In the genomic region with DNA sequence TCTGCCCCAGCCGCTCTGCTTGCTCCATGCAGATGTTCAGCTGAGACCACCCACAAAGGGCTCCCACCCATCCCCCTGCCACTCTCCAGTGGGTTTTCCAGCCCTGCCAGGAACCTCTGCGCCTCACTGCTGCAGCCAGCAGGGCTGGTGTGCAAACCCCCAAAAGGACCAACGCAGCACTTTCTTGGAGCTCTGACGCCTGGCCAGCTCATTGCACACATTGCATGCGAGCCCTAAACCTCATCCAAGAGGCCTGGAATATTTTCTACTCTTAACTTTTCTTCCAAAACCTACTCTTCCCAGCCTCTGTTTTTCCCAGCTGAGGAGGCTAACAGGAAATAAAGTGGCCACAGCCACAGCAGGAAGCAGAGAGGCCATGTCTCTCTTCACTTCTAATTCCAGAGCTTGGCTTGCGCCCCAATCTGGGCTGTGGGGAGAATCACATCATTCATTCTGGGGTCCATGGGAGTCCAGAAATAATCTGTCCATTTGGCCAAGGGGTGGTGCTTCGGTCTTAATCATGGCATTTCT, we compare ENCODE assay signal across 17 cellular contexts. TPM values are rescaled to one million over a fixed set of nuclear protein-coding genes. Genes with fewer than 3 reads are reported as not detected.
A peak's percentile ranks its signal among the peaks of the same experiment; 100 is the strongest.
DNase-seq lines count a peak whose midpoint lies in the region; ATAC-seq and TF ChIP-seq lines count a peak whose summit lies in the region.
"Had no signal": no experiment of that assay in that cellular context is flagged by ENCODE, and none has a peak within 500 bp of the region (broad histone marks: within the 10 kb centered on the region; RNA-seq: fewer than 3 reads in every experiment).

No MANE protein-coding gene starts in this region.

- H3K9me3 ChIP-seq in mesenchymal stem cell (ENCODE audit: control insufficient read depth, low read length) = no peaks in the 10 kb centered on the region

- peaks cover 8% of the 10 kb centered on the region for H3K9me3 Mint-ChIP-seq in chondrocyte (ENCODE audit: low read depth)
- peaks cover 2% of the 10 kb centered on the region for H3K9me3 Mint-ChIP-seq in activated T-cell treated with anti-CD3 and anti-CD28 coated beads, Interleukin-2, amount 50 U/mL, for 4 hours
- H3K9me3 Mint-ChIP-seq in mesothelial cell of epicardium = peaks cover 8% of the 10 kb centered on the region
- H3K9me3 Mint-ChIP-seq: effector memory CD8-positive, alpha-beta T cell had no signal

- no peak overlapping the region for H3K4ac ChIP-seq in mesenchymal stem cell (ENCODE audit: low read depth in 1 of 2, low read length in 2 of 2)

- no peaks in the 10 kb centered on the region for H3K27me3 ChIP-seq in mesenchymal stem cell (ENCODE audit: control insufficient read depth in 1 of 2, insufficient read depth in 1 of 2, low read length in 2 of 2)

- no peaks in the 10 kb centered on the region for H3K79me1 ChIP-seq in mesenchymal stem cell (replicated peaks; ENCODE audit: low read length, poor library complexity, severe bottlenecking)

- no peak overlapping the region for H2AFZ ChIP-seq in mesenchymal stem cell (ENCODE audit: low read depth, low read length)

- peak; percentile 11 for DNase-seq in HCEC 1CT
- no peak for DNase-seq in chondrocyte (ENCODE audit: low spot score)
- peak; percentile 75 for DNase-seq in mesenchymal stem cell
- no peak for DNase-seq in activated T-cell treated with anti-CD3 and anti-CD28 coated beads, Interleukin-2, amount 50 U/mL, for 4 hours
- DNase-seq in mesothelial cell of epicardium (ENCODE audit: low spot score in 2 of 2, unreplicated experiment in 2 of 2) = no peak
- DNase-seq in cerebellar nuclear complex (lab: John Stamatoyannopoulos, UW) = no peak
- DNase-seq: effector memory CD8-positive, alpha-beta T cell; hypothalamus; NCI-H1092 treated with DMSO at 0.1 percent for 48 hours; NCI-H510A treated with DMSO at 0.1 percent for 48 hours had no signal

- H3K4me3 ChIP-seq in mesenchymal stem cell (ENCODE audit: insufficient read depth in 1 of 2, low read depth in 1 of 2, low read length in 2 of 2) = peak overlapping the region in 1 of 2 experiments; percentile 58
- no peak overlapping the region for H3K4me3 ChIP-seq in urinary bladder (ENCODE audit: low read depth, low read length)

- H3K4me3 Mint-ChIP-seq in chondrocyte (ENCODE audit: unreplicated experiment) (no peak overlapping the region), mesothelial cell of epicardium (no peak overlapping the region)
- H3K4me3 Mint-ChIP-seq in activated T-cell treated with anti-CD3 and anti-CD28 coated beads, Interleukin-2, amount 50 U/mL, for 4 hours = no peak overlapping the region
- H3K4me3 Mint-ChIP-seq: effector memory CD8-positive, alpha-beta T cell had no signal

- 80% methylated on average over 7 of the region's 7 CpGs for WGBS in mesenchymal stem cell
- WGBS in urinary bladder = 73% methylated on average over 7 of the region's 7 CpGs

- H3K36me3 Mint-ChIP-seq in chondrocyte (ENCODE audit: low read depth) (no peaks in the 10 kb centered on the region), mesothelial cell of epicardium (no peaks in the 10 kb centered on the region)
- no peaks in the 10 kb centered on the region for H3K36me3 Mint-ChIP-seq in activated T-cell treated with anti-CD3 and anti-CD28 coated beads, Interleukin-2, amount 50 U/mL, for 4 hours (ENCODE audit: insufficient read depth)

- H2BK15ac ChIP-seq in mesenchymal stem cell (ENCODE audit: low read depth, poor library complexity, severe bottlenecking) = no peak overlapping the region

- no peak for ATAC-seq in activated T-cell treated with anti-CD3 and anti-CD28 coated beads, Interleukin-2, amount 50 U/mL, for 4 hours
- ATAC-seq: effector memory CD8-positive, alpha-beta T cell; HCT116 had no signal

- TF ChIP-seq CTCF in chondrocyte (IDR thresholded peaks at IDR 0.05) = no peak
- no peak for TF ChIP-seq CTCF in mesothelial cell of epicardium (IDR thresholded peaks at IDR 0.05; ENCODE audit: unreplicated experiment)

- H2BK120ac ChIP-seq in mesenchymal stem cell (ENCODE audit: low read depth, low read length) = no peak overlapping the region

- H3K36me3 ChIP-seq in mesenchymal stem cell (ENCODE audit: control insufficient read depth in 1 of 2, insufficient read depth in 2 of 2, low read depth in 1 of 2, low read length in 2 of 2) (no peaks in the 10 kb centered on the region), urinary bladder (ENCODE audit: insufficient read depth) (no peaks in the 10 kb centered on the region)

- no peak overlapping the region for H3K23ac ChIP-seq in mesenchymal stem cell (ENCODE audit: low read length in 2 of 2)

- no peak overlapping the region for H3K14ac ChIP-seq in mesenchymal stem cell (ENCODE audit: low read length in 2 of 2)

- H3K27ac ChIP-seq in mesenchymal stem cell (ENCODE audit: low read length, poor library complexity, severe bottlenecking) (no peak overlapping the region), urinary bladder (ENCODE audit: low read depth) (peak overlapping the region; percentile 67)

- H4K8ac ChIP-seq in mesenchymal stem cell (ENCODE audit: low read length) = no peak overlapping the region

- no peak overlapping the region for H2AK5ac ChIP-seq in mesenchymal stem cell (ENCODE audit: low read length, severe bottlenecking)

- no peak overlapping the region for H3K4me2 ChIP-seq in mesenchymal stem cell (ENCODE audit: low read length, poor library complexity, severe bottlenecking)

- peak overlapping the region; percentile 20 for H3K27ac Mint-ChIP-seq in chondrocyte (ENCODE audit: unreplicated experiment)
- no peak overlapping the region for H3K27ac Mint-ChIP-seq in mesothelial cell of epicardium
- H3K27ac Mint-ChIP-seq: effector memory CD8-positive, alpha-beta T cell had no signal

- H3K9ac ChIP-seq in mesenchymal stem cell (ENCODE audit: low read length) = peak overlapping the region; percentile 84

- H4K91ac ChIP-seq in mesenchymal stem cell (ENCODE audit: low read length) = no peak overlapping the region

- no peak overlapping the region for H2BK5ac ChIP-seq in mesenchymal stem cell (ENCODE audit: low read depth, low read length, poor library complexity, severe bottlenecking)

- no peak overlapping the region for H2BK12ac ChIP-seq in mesenchymal stem cell (ENCODE audit: low read length in 2 of 2)

- H3K18ac ChIP-seq in mesenchymal stem cell (ENCODE audit: low read depth in 1 of 2, low read length in 2 of 2) = no peak overlapping the region

- H3K4me1 Mint-ChIP-seq in chondrocyte (ENCODE audit: low read depth) = peaks cover 23% of the 10 kb centered on the region
- H3K4me1 Mint-ChIP-seq in activated T-cell treated with anti-CD3 and anti-CD28 coated beads, Interleukin-2, amount 50 U/mL, for 4 hours (ENCODE audit: low read depth) = peaks cover 9% of the 10 kb centered on the region
- H3K4me1 Mint-ChIP-seq in mesothelial cell of epicardium = no peaks in the 10 kb centered on the region

- H3K27me3 Mint-ChIP-seq in chondrocyte (ENCODE audit: low read depth) (peaks cover 5% of the 10 kb centered on the region), mesothelial cell of epicardium (ENCODE audit: low read depth) (peaks cover 39% of the 10 kb centered on the region)
- peaks cover 5% of the 10 kb centered on the region for H3K27me3 Mint-ChIP-seq in activated T-cell treated with anti-CD3 and anti-CD28 coated beads, Interleukin-2, amount 50 U/mL, for 4 hours (ENCODE audit: low read depth)

- H3K4me1 ChIP-seq in mesenchymal stem cell (ENCODE audit: control insufficient read depth, insufficient read depth, low read depth, low read length) (peaks cover 11% of the 10 kb centered on the region), urinary bladder (ENCODE audit: insufficient read depth) (peaks cover 4% of the 10 kb centered on the region)

RNA-seq across cellular contexts. Expression of gene FAM170B, which starts 4.6 kb away (rescaled TPM):
- total RNA-seq in chondrocyte (not detected in 3 replicates), urinary bladder (not detected), mesothelial cell of epicardium (not detected in 3 replicates)
- not detected for polyA plus RNA-seq in mesenchymal stem cell (2013, experiment 1 of 2)
- not detected for polyA plus RNA-seq in mesenchymal stem cell (2013, experiment 2 of 2)
- not detected for polyA plus RNA-seq in urinary bladder
- not detected for total RNA-seq in activated T-cell treated with anti-CD3 and anti-CD28 coated beads, Interleukin-2, amount 50 U/mL, for 4 hours
- total RNA-seq: lung microvascular endothelial cell, pulmonary artery endothelial cell, SK-MEL-5, subcutaneous adipose tissue had no signal
- polyA plus RNA-seq: adipose tissue had no signal

RNA-seq across cellular contexts. Expression of gene VSTM4, which starts 23.1 kb away (rescaled TPM):
- 4.6 to 7.2 TPM (median 6.4 TPM) in 3 replicates for total RNA-seq in chondrocyte
- polyA plus RNA-seq in mesenchymal stem cell (2013, experiment 1 of 2) = 1.1 TPM
- 1.2 TPM for polyA plus RNA-seq in mesenchymal stem cell (2013, experiment 2 of 2)
- 60.2 TPM for total RNA-seq in urinary bladder
- polyA plus RNA-seq in urinary bladder = 18.7 TPM
- total RNA-seq in activated T-cell treated with anti-CD3 and anti-CD28 coated beads, Interleukin-2, amount 50 U/mL, for 4 hours = under 1 TPM; 0.08 to 0.19 (median 0.18) TPM
- 3.5 to 4.1 TPM (median 3.7 TPM) in 3 replicates for total RNA-seq in mesothelial cell of epicardium
- total RNA-seq: SK-MEL-5 had no signal

RNA-seq across cellular contexts. Expression of gene TMEM273, which starts 49.8 kb away (rescaled TPM):
- total RNA-seq in chondrocyte (not detected in 3 replicates), urinary bladder (14.4 TPM), mesothelial cell of epicardium (not detected in 3 replicates)
- not detected for polyA plus RNA-seq in mesenchymal stem cell (2013, experiment 1 of 2)
- not detected for polyA plus RNA-seq in mesenchymal stem cell (2013, experiment 2 of 2)
- polyA plus RNA-seq in urinary bladder = 27.3 TPM
- total RNA-seq in activated T-cell treated with anti-CD3 and anti-CD28 coated beads, Interleukin-2, amount 50 U/mL, for 4 hours = 10 to 100 TPM; 35.3 to 96.4 (median 45.6) TPM
- total RNA-seq: SK-MEL-5 had no signal

Comparison
In these comparisons a context has a peak if more than half of its experiments do, and no peak if none do; other contexts are left out.
1. DNase-seq: peak in HCEC 1CT (single experiment) and mesenchymal stem cell (single experiment); none in chondrocyte (single experiment), activated T-cell treated with anti-CD3 and anti-CD28 coated beads, Interleukin-2, amount 50 U/mL, for 4 hours (single experiment), mesothelial cell of epicardium (0 of 2) and cerebellar nuclear complex (0 of 2).
2. RNA of gene TMEM273, which starts 49.8 kb away (total RNA-seq): 35.3 to 96.4 TPM in activated T-cell treated with anti-CD3 and anti-CD28 coated beads, Interleukin-2, amount 50 U/mL, for 4 hours and 14.4 TPM in urinary bladder (single experiment); not detected in chondrocyte and not detected in mesothelial cell of epicardium; every median in the first group is over 10 times any median in the second.